In genomic region chr13:44575035-44575434, GRCh38 we compare ENCODE assay signal across 8 cellular contexts. TPM values are rescaled to one million over a fixed set of nuclear protein-coding genes. Genes with fewer than 3 reads are reported as not detected.
A peak's percentile ranks its signal among the peaks of the same experiment; 100 is the strongest.
DNase-seq lines count a peak whose midpoint lies in the region; ATAC-seq and TF ChIP-seq lines count a peak whose summit lies in the region.

No MANE protein-coding gene starts in this region.

- peaks cover 31% of the 10 kb centered on the region for H3K36me3 Mint-ChIP-seq in effector memory CD8-positive, alpha-beta T cell (ENCODE audit: insufficient read depth)
- peaks cover 10% of the 10 kb centered on the region for H3K36me3 Mint-ChIP-seq in neural crest cell (ENCODE audit: low read depth)

- no peaks in the 10 kb centered on the region for H3K27me3 Mint-ChIP-seq in effector memory CD8-positive, alpha-beta T cell
- H3K27me3 Mint-ChIP-seq in neural crest cell (ENCODE audit: low read depth), result no peaks in the 10 kb centered on the region

- H3K9me3 Mint-ChIP-seq in effector memory CD8-positive, alpha-beta T cell, result no peaks in the 10 kb centered on the region
- no peaks in the 10 kb centered on the region for H3K9me3 Mint-ChIP-seq in neural crest cell

- H3K27ac Mint-ChIP-seq in effector memory CD8-positive, alpha-beta T cell, result peak overlapping the region; percentile 90 to 97
- peak overlapping the region; percentile 85 for H3K27ac Mint-ChIP-seq in neural crest cell (ENCODE audit: unreplicated experiment)

- H3K27ac ChIP-seq in BLaER1, result no peak overlapping the region

- TF ChIP-seq CTCF in neural crest cell (conservative IDR thresholded peaks at IDR 0.05), result no peak

- H3K27me3 ChIP-seq in BLaER1 (no peaks in the 10 kb centered on the region), NT2/D1 (ENCODE audit: insufficient read depth, insufficient read length) (no peaks in the 10 kb centered on the region)

- DNase-seq in NT2/D1 (ENCODE audit: low read depth, low spot score) (no peak), neural crest cell (ENCODE audit: low read depth, low spot score) (no peak), OCI-M1 (lab: John Stamatoyannopoulos, UW) (no peak), DMS79 treated with DMSO at 0.1 percent for 48 hours (lab: John Stamatoyannopoulos, UW) (no peak), NCI-H2107 (lab: John Stamatoyannopoulos, UW) (no peak), NCI-H2081 treated with DMSO at 0.1 percent for 48 hours (lab: John Stamatoyannopoulos, UW) (no peak)
- DNase-seq in effector memory CD8-positive, alpha-beta T cell, result no peak

- H3K4me3 Mint-ChIP-seq in effector memory CD8-positive, alpha-beta T cell, result peak overlapping the region; percentile 96 to 98
- H3K4me3 Mint-ChIP-seq in neural crest cell, result peak overlapping the region; percentile 98

- H4K20me1 ChIP-seq in BLaER1, result peaks cover 41% of the 10 kb centered on the region; the same call in 1 of the 2 replicates

- peaks cover 40 to 47% of the 10 kb centered on the region in 2 donors for H3K4me1 Mint-ChIP-seq in effector memory CD8-positive, alpha-beta T cell (ENCODE audit: low read depth in 2 of 2)
- H3K4me1 Mint-ChIP-seq in neural crest cell, result peaks cover 70% of the 10 kb centered on the region

- H3K9ac ChIP-seq in BLaER1 (peak overlapping the region; percentile 89; the same call in 1 of the 2 replicates), NT2/D1 (ENCODE audit: insufficient read length, low read depth) (peak overlapping the region; percentile 96)

- ATAC-seq in effector memory CD8-positive, alpha-beta T cell (replicated peaks), result no peak

- H3K4me2 ChIP-seq in BLaER1, result peak overlapping the region; percentile 93

- H3K36me3 ChIP-seq in BLaER1, result peaks cover 11% of the 10 kb centered on the region; the same call in 1 of the 2 replicates
- H3K36me3 ChIP-seq in NT2/D1 (ENCODE audit: insufficient read depth, insufficient read length, low read length), result peaks cover 28% of the 10 kb centered on the region

- H3K4me3 ChIP-seq in BLaER1 (peak overlapping the region; percentile 97), NT2/D1 (ENCODE audit: insufficient read length, low read depth) (peak overlapping the region; percentile 72)

- H3K9me3 ChIP-seq in BLaER1, result no peaks in the 10 kb centered on the region
- peaks cover 14% of the 10 kb centered on the region; the same call in 1 of the 2 replicates for H3K9me3 ChIP-seq in NT2/D1 (ENCODE audit: insufficient read depth, low read length)

- H3K4me1 ChIP-seq in BLaER1 (peaks cover 55% of the 10 kb centered on the region), NT2/D1 (ENCODE audit: insufficient read depth, insufficient read length) (peaks cover 11% of the 10 kb centered on the region)

RNA-seq across cellular contexts. Expression of gene TSC22D1, which starts 1.1 kb away (rescaled TPM):
- 119 and 122 TPM in 2 replicates for total RNA-seq in neural crest cell
